In genomic region chr2:235105821-235106359, GRCh38 we compare ENCODE assay signal across 1 cellular context.
TF ChIP-seq lines count a peak whose summit lies in the region.

No MANE protein-coding gene starts in this region.

TF ChIP-seq in HepG2, 621 proteins besides CTCF, POLR2A, EP300 and RAD21 (continued from another document and continues in another):
- no peak for TF ChIP-seq ZNF407 (CRISPR knock-in tag; IDR thresholded peaks at IDR 0.05; ENCODE audit: not compliant biosample characterization)
- TF ChIP-seq ZNF580 (CRISPR knock-in tag; IDR thresholded peaks at IDR 0.05; ENCODE audit: borderline replicate concordance, low read depth): peak; percentile 62; the same call in 1 of the 2 replicates
- TF ChIP-seq ZNF383 (CRISPR knock-in tag; IDR thresholded peaks at IDR 0.05; ENCODE audit: borderline replicate concordance): no peak
- peak; percentile 50; the same call in 1 of the 2 replicates for TF ChIP-seq KDM2A (CRISPR knock-in tag; IDR thresholded peaks at IDR 0.05; ENCODE audit: borderline replicate concordance, low read depth)
- no peak for TF ChIP-seq FIP1L1 (IDR thresholded peaks at IDR 0.05; ENCODE audit: borderline replicate concordance, insufficient read depth, low read depth, low read length)
- no peak for TF ChIP-seq RBAK (CRISPR knock-in tag; IDR thresholded peaks at IDR 0.05)
- TF ChIP-seq ZIK1 (CRISPR knock-in tag; IDR thresholded peaks at IDR 0.05; ENCODE audit: borderline replicate concordance, low read depth): no peak
- no peak for TF ChIP-seq CCAR2 (optimal IDR thresholded peaks at IDR 0.05; ENCODE audit: low read depth, low read length)
- TF ChIP-seq ZSCAN22 (CRISPR knock-in tag; IDR thresholded peaks at IDR 0.05): no peak
- 0 out of 2 replicates have a peak, but pooled peaks have one; percentile 3 for TF ChIP-seq MNT (IDR thresholded peaks at IDR 0.05)
- TF ChIP-seq ZNF276 (CRISPR knock-in tag; IDR thresholded peaks at IDR 0.05; ENCODE audit: low read depth): no peak
- no peak for TF ChIP-seq CBX1 (IDR thresholded peaks at IDR 0.05; ENCODE audit: low read depth)
- no peak for TF ChIP-seq ATF1 (CRISPR knock-in tag; IDR thresholded peaks at IDR 0.05)
- no peak for TF ChIP-seq TRIM22 (IDR thresholded peaks at IDR 0.05)
- 0 out of 2 replicates have a peak, but pooled peaks have one; percentile 18 for TF ChIP-seq ZNF547 (CRISPR knock-in tag; IDR thresholded peaks at IDR 0.05)
- no peak for TF ChIP-seq ZKSCAN1 (IDR thresholded peaks at IDR 0.05; ENCODE audit: low read length)
- TF ChIP-seq HIC2 (CRISPR knock-in tag; IDR thresholded peaks at IDR 0.05; ENCODE audit: low read depth): peak; percentile 16; the same call in 1 of the 2 replicates
- TF ChIP-seq ZNF616 (CRISPR knock-in tag; IDR thresholded peaks at IDR 0.05; ENCODE audit: low read depth): no peak
- no peak for TF ChIP-seq ZNF704 (CRISPR knock-in tag; IDR thresholded peaks at IDR 0.05; ENCODE audit: borderline replicate concordance)
- TF ChIP-seq USF2 (IDR thresholded peaks at IDR 0.05; ENCODE audit: low read depth, low read length): no peak
- TF ChIP-seq USF2 (CRISPR knock-in tag; IDR thresholded peaks at IDR 0.05; ENCODE audit: borderline replicate concordance): no peak
- no peak; the same call in 2 of the 3 replicates for TF ChIP-seq MXI1 (IDR thresholded peaks at IDR 0.05; ENCODE audit: borderline replicate concordance, low read depth, low read length)
- no peak for TF ChIP-seq ZSCAN29 (CRISPR knock-in tag; conservative IDR thresholded peaks at IDR 0.05)
- TF ChIP-seq ZBTB14 (CRISPR knock-in tag; IDR thresholded peaks at IDR 0.05): no peak
- TF ChIP-seq SOX6 (IDR thresholded peaks at IDR 0.05): no peak
- TF ChIP-seq SOX6 (CRISPR knock-in tag; IDR thresholded peaks at IDR 0.05): 0 out of 2 replicates have a peak, but pooled peaks have one; percentile 7
- peak; percentile 51; the same call in 1 of the 2 replicates for TF ChIP-seq SKIL (CRISPR knock-in tag; IDR thresholded peaks at IDR 0.05; ENCODE audit: borderline replicate concordance)
- peak; percentile 50; the same call in 1 of the 2 replicates for TF ChIP-seq SMAD1 (CRISPR knock-in tag; IDR thresholded peaks at IDR 0.05; ENCODE audit: borderline replicate concordance, low read depth)
- no peak for TF ChIP-seq ZBTB7A (CRISPR knock-in tag; IDR thresholded peaks at IDR 0.05)
- no peak for TF ChIP-seq JDP2 (CRISPR knock-in tag; IDR thresholded peaks at IDR 0.05; ENCODE audit: borderline replicate concordance)
